Comparison of ENCODE assay signal across 2 cellular contexts in the genomic region with DNA sequence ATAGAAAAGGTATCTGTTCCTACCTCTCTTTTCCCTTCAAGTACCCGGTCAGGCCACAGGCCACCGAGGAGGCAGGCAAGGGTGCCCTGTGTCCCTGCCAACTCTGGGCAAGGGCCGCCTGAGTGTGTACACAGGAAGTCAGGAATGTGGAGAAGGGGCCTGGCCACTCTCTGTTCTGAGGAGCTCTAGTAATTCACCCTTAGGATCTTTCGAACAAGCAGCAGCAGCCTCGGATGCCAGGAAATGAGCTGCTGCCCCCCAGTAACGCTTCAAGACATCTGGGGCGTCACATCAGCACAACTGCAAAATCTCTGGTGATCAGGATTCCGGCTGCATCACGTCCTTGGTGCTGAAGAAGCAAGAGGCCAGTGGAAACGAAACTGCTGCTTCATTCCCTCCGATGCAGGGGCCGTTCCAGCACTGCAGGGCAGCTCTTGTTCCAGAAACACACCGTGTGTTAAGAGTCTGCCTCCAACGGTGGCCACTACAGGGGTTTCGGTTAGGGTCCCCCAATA.
A peak's percentile ranks its signal among the peaks of the same experiment; 100 is the strongest.
TF ChIP-seq lines count a peak whose summit lies in the region.

No MANE protein-coding gene starts in this region.

TF ChIP-seq in HEK293, 187 proteins besides CTCF, POLR2A, EP300 and RAD21:
- TF ChIP-seq, protein P1, sequence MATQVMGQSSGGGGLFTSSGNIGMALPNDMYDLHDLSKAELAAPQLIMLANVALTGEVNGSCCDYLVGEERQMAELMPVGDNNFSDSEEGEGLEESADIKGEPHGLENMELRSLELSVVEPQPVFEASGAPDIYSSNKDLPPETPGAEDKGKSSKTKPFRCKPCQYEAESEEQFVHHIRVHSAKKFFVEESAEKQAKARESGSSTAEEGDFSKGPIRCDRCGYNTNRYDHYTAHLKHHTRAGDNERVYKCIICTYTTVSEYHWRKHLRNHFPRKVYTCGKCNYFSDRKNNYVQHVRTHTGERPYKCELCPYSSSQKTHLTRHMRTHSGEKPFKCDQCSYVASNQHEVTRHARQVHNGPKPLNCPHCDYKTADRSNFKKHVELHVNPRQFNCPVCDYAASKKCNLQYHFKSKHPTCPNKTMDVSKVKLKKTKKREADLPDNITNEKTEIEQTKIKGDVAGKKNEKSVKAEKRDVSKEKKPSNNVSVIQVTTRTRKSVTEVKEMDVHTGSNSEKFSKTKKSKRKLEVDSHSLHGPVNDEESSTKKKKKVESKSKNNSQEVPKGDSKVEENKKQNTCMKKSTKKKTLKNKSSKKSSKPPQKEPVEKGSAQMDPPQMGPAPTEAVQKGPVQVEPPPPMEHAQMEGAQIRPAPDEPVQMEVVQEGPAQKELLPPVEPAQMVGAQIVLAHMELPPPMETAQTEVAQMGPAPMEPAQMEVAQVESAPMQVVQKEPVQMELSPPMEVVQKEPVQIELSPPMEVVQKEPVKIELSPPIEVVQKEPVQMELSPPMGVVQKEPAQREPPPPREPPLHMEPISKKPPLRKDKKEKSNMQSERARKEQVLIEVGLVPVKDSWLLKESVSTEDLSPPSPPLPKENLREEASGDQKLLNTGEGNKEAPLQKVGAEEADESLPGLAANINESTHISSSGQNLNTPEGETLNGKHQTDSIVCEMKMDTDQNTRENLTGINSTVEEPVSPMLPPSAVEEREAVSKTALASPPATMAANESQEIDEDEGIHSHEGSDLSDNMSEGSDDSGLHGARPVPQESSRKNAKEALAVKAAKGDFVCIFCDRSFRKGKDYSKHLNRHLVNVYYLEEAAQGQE (tag by site-specific recombination; IDR thresholded peaks at IDR 0.05) = peak; percentile 41
- TF ChIP-seq, protein P2, sequence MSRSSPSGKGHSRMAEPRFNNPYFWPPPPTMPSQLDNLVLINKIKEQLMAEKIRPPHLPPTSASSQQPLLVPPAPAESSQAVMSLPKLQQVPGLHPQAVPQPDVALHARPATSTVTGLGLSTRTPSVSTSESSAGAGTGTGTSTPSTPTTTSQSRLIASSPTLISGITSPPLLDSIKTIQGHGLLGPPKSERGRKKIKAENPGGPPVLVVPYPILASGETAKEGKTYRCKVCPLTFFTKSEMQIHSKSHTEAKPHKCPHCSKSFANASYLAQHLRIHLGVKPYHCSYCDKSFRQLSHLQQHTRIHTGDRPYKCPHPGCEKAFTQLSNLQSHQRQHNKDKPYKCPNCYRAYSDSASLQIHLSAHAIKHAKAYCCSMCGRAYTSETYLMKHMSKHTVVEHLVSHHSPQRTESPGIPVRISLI (tag by site-specific recombination; IDR thresholded peaks at IDR 0.05) = no peak
TF ChIP-seq in HEK293: peak in this region for 1.

TF ChIP-seq in HepG2, 621 proteins besides CTCF, POLR2A, EP300 and RAD21 (continued from another document):
- TF ChIP-seq, protein P3, sequence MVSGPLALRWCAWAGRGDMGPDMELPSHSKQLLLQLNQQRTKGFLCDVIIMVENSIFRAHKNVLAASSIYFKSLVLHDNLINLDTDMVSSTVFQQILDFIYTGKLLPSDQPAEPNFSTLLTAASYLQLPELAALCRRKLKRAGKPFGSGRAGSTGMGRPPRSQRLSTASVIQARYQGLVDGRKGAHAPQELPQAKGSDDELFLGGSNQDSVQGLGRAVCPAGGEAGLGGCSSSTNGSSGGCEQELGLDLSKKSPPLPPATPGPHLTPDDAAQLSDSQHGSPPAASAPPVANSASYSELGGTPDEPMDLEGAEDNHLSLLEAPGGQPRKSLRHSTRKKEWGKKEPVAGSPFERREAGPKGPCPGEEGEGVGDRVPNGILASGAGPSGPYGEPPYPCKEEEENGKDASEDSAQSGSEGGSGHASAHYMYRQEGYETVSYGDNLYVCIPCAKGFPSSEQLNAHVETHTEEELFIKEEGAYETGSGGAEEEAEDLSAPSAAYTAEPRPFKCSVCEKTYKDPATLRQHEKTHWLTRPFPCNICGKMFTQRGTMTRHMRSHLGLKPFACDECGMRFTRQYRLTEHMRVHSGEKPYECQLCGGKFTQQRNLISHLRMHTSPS (CRISPR knock-in tag; IDR thresholded peaks at IDR 0.05; ENCODE audit: low read depth) = peak; percentile 76; the same call in 1 of the 2 replicates
- peak; percentile 15; the same call in 1 of the 2 replicates for TF ChIP-seq SAP130 (CRISPR knock-in tag; IDR thresholded peaks at IDR 0.05; ENCODE audit: low read depth)
- peak; percentile 34; the same call in 1 of the 2 replicates for TF ChIP-seq ZNF350 (CRISPR knock-in tag; IDR thresholded peaks at IDR 0.05; ENCODE audit: borderline replicate concordance, low read depth)
- TF ChIP-seq FOXA1 (IDR thresholded peaks at IDR 0.05) = no peak
- TF ChIP-seq FOXA1 (CRISPR knock-in tag; IDR thresholded peaks at IDR 0.05) = 0 out of 2 replicates have a peak, but pooled peaks have one; percentile 36
- TF ChIP-seq, protein P4, sequence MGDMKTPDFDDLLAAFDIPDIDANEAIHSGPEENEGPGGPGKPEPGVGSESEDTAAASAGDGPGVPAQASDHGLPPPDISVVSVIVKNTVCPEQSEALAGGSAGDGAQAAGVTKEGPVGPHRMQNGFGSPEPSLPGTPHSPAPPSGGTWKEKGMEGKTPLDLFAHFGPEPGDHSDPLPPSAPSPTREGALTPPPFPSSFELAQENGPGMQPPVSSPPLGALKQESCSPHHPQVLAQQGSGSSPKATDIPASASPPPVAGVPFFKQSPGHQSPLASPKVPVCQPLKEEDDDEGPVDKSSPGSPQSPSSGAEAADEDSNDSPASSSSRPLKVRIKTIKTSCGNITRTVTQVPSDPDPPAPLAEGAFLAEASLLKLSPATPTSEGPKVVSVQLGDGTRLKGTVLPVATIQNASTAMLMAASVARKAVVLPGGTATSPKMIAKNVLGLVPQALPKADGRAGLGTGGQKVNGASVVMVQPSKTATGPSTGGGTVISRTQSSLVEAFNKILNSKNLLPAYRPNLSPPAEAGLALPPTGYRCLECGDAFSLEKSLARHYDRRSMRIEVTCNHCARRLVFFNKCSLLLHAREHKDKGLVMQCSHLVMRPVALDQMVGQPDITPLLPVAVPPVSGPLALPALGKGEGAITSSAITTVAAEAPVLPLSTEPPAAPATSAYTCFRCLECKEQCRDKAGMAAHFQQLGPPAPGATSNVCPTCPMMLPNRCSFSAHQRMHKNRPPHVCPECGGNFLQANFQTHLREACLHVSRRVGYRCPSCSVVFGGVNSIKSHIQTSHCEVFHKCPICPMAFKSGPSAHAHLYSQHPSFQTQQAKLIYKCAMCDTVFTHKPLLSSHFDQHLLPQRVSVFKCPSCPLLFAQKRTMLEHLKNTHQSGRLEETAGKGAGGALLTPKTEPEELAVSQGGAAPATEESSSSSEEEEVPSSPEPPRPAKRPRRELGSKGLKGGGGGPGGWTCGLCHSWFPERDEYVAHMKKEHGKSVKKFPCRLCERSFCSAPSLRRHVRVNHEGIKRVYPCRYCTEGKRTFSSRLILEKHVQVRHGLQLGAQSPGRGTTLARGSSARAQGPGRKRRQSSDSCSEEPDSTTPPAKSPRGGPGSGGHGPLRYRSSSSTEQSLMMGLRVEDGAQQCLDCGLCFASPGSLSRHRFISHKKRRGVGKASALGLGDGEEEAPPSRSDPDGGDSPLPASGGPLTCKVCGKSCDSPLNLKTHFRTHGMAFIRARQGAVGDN (CRISPR knock-in tag; IDR thresholded peaks at IDR 0.05) = peak; percentile 46
- peak; percentile 29; the same call in 1 of the 2 replicates for TF ChIP-seq ZFX (CRISPR knock-in tag; IDR thresholded peaks at IDR 0.05; ENCODE audit: low read depth)
- 0 out of 2 replicates have a peak, but pooled peaks have one; percentile 17 for TF ChIP-seq SALL1 (CRISPR knock-in tag; IDR thresholded peaks at IDR 0.05)
- TF ChIP-seq ZBTB7B (CRISPR knock-in tag; IDR thresholded peaks at IDR 0.05) = 0 out of 2 replicates have a peak, but pooled peaks have one; percentile 15
- no peak for TF ChIP-seq NPAS2 (CRISPR knock-in tag; IDR thresholded peaks at IDR 0.05; ENCODE audit: borderline replicate concordance)
- no peak for TF ChIP-seq ZNF678 (CRISPR knock-in tag; IDR thresholded peaks at IDR 0.05)
- TF ChIP-seq MBD4 (IDR thresholded peaks at IDR 0.05; ENCODE audit: borderline replicate concordance, low read length) = no peak
- TF ChIP-seq, protein P5, sequence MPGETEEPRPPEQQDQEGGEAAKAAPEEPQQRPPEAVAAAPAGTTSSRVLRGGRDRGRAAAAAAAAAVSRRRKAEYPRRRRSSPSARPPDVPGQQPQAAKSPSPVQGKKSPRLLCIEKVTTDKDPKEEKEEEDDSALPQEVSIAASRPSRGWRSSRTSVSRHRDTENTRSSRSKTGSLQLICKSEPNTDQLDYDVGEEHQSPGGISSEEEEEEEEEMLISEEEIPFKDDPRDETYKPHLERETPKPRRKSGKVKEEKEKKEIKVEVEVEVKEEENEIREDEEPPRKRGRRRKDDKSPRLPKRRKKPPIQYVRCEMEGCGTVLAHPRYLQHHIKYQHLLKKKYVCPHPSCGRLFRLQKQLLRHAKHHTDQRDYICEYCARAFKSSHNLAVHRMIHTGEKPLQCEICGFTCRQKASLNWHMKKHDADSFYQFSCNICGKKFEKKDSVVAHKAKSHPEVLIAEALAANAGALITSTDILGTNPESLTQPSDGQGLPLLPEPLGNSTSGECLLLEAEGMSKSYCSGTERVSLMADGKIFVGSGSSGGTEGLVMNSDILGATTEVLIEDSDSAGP (CRISPR knock-in tag; IDR thresholded peaks at IDR 0.05; ENCODE audit: borderline replicate concordance) = peak; percentile 24; the same call in 1 of the 2 replicates
- TF ChIP-seq HNRNPL (IDR thresholded peaks at IDR 0.05; ENCODE audit: low read depth, low read length) = 0 out of 2 replicates have a peak, but pooled peaks have one; percentile 77
- TF ChIP-seq ZNF891 (CRISPR knock-in tag; IDR thresholded peaks at IDR 0.05) = no peak
TF ChIP-seq in HepG2: peak in this region for 11.
